ENCODE assay signal across 8 cellular contexts in the genomic region with DNA sequence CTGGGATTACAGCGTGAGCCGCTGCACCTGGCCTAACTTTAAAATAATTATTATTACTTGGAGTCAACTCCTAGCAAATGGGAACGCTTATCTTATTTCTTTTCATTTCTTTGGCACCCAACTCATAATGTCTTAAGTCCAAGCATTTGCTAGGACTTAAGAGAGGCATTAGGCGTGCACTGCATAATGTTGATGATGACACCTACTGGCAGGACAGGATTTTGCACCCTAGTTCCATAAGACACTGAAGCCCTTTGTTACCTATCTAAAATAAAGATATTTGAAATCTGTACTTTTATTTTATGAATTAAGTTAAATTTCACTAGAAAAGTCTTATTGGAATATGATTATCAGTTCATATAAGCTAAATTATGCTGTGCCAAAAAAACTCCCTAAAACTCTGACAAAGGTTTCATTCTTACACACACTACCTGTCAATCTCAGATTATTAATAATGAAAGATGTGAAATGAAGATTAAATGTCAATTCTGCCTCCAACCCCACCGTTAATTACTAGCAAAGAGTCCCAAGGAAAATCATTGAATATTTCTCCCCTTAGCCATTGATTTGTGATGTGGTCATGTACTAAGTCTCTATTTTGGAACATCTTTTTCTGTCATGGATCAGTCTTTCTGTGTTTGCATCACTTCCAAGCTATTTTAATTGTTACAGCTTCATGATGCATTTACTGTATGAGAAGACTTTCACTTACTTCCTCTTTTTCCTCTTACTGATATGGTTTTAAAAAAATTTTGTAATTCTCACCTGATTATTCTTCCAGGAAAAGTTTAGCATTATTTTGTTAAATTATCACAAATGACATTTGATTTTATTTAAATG. TPM values are rescaled to one million over a fixed set of nuclear protein-coding genes. Genes with fewer than 3 reads are reported as not detected.
DNase-seq lines count a peak whose midpoint lies in the region; ATAC-seq and TF ChIP-seq lines count a peak whose summit lies in the region.

No MANE protein-coding gene starts in this region.

- no peak overlapping the region for H3K4me3 Mint-ChIP-seq in stimulated activated naive CD8-positive, alpha-beta T cell treated with anti-CD3 and anti-CD28 coated beads, Interleukin-15, amount 100 ng/mL, for 72 hours

- no peaks in the 10 kb centered on the region for H3K9me3 ChIP-seq in thyroid gland

- no peaks in the 10 kb centered on the region for H3K4me1 Mint-ChIP-seq in stimulated activated naive CD8-positive, alpha-beta T cell treated with anti-CD3 and anti-CD28 coated beads, Interleukin-15, amount 100 ng/mL, for 72 hours

- DNase-seq in stimulated activated naive CD8-positive, alpha-beta T cell treated with anti-CD3 and anti-CD28 coated beads, Interleukin-15, Interleukin-2, amounts not matched to agents 100 U/mL and 50 U/mL, for 24 hours, result peak; percentile 17
- no peak for DNase-seq in stimulated activated naive CD8-positive, alpha-beta T cell treated with anti-CD3 and anti-CD28 coated beads, Interleukin-15, amount 100 ng/mL, for 72 hours
- DNase-seq in SK-N-DZ (ENCODE audit: low spot score), result peak; percentile 23
- peak; percentile 9 for DNase-seq in germinal center (ENCODE audit: low spot score)
- peak; percentile 49 to 53 for DNase-seq in thyroid gland
- no peak for DNase-seq in ecto neural progenitor cell (ENCODE audit: low spot score)
- no peak for DNase-seq in medulla oblongata (ENCODE audit: extremely low spot score)

- H3K4me3 ChIP-seq in thyroid gland (replicated peaks in 1 of 3), result no peak overlapping the region

- no peaks in the 10 kb centered on the region for H3K4me1 ChIP-seq in thyroid gland

- no peak for TF ChIP-seq POLR2A in thyroid gland (IDR thresholded peaks at IDR 0.05)

- no peak overlapping the region for H3K27ac ChIP-seq in thyroid gland

- 59 to 61% methylated on average over 5 of the region's 5 CpGs for WGBS in thyroid gland, 2 donors

- H3K27ac Mint-ChIP-seq in stimulated activated naive CD8-positive, alpha-beta T cell treated with anti-CD3 and anti-CD28 coated beads, Interleukin-15, amount 100 ng/mL, for 72 hours, result no peak overlapping the region

- no peaks in the 10 kb centered on the region for H3K27me3 Mint-ChIP-seq in stimulated activated naive CD8-positive, alpha-beta T cell treated with anti-CD3 and anti-CD28 coated beads, Interleukin-15, amount 100 ng/mL, for 72 hours

- intact Hi-C loops in thyroid gland (cut with DNase I), result loop anchor here (5.0 kb wide), 1 partner anchor 412 kb away; no protein-coding TSS in a partner anchor

- TF ChIP-seq CTCF in thyroid gland (IDR thresholded peaks at IDR 0.05), result peak; percentile 35 to 71 (median 52)

- H3K9me3 Mint-ChIP-seq in stimulated activated naive CD8-positive, alpha-beta T cell treated with anti-CD3 and anti-CD28 coated beads, Interleukin-15, amount 100 ng/mL, for 72 hours, result peaks cover 0 to 7% of the 10 kb centered on the region in 2 donors

- H3K36me3 ChIP-seq in thyroid gland, result no peaks in the 10 kb centered on the region

- no peaks in the 10 kb centered on the region for H3K27me3 ChIP-seq in thyroid gland

- ATAC-seq in stimulated activated naive CD8-positive, alpha-beta T cell treated with anti-CD3 and anti-CD28 coated beads, Interleukin-15, Interleukin-2, amounts not matched to agents 100 U/mL and 50 U/mL, for 24 hours, result no peak
- no peak for ATAC-seq in stimulated activated naive CD8-positive, alpha-beta T cell treated with anti-CD3 and anti-CD28 coated beads, Interleukin-15, amount 100 ng/mL, for 72 hours
- ATAC-seq in HG02973 (IDR thresholded peaks at IDR 0.05; ENCODE audit: unreplicated experiment), result peak; percentile 71

RNA-seq across cellular contexts. Expression of a gene that starts 12.7 kb away (rescaled TPM):
- polyA plus RNA-seq in SK-N-DZ (2014; cell fraction: cytosol; rRNA removed), result 107 and 112 TPM in 2 replicates
- polyA plus RNA-seq in SK-N-DZ (2014; cell fraction: nucleus; rRNA removed), result 51.1 and 52.0 TPM in 2 replicates
- 1 to 10 TPM in 3 of 4 donors, under 1 TPM in 1; 0.78 to 7.9 (median 3.3) TPM for total RNA-seq in thyroid gland

Comparison
In these comparisons a context has a peak if more than half of its experiments do, and no peak if none do; other contexts are left out.
1. DNase-seq: peak in stimulated activated naive CD8-positive, alpha-beta T cell treated with anti-CD3 and anti-CD28 coated beads, Interleukin-15, Interleukin-2, amounts not matched to agents 100 U/mL and 50 U/mL, for 24 hours (single experiment), SK-N-DZ (single experiment), germinal center (single experiment) and thyroid gland (2 of 2); none in stimulated activated naive CD8-positive, alpha-beta T cell treated with anti-CD3 and anti-CD28 coated beads, Interleukin-15, amount 100 ng/mL, for 72 hours (0 of 2), ecto neural progenitor cell (single experiment) and medulla oblongata (single experiment).